ENCODE assay signal across 32 cellular contexts in the genomic region with DNA sequence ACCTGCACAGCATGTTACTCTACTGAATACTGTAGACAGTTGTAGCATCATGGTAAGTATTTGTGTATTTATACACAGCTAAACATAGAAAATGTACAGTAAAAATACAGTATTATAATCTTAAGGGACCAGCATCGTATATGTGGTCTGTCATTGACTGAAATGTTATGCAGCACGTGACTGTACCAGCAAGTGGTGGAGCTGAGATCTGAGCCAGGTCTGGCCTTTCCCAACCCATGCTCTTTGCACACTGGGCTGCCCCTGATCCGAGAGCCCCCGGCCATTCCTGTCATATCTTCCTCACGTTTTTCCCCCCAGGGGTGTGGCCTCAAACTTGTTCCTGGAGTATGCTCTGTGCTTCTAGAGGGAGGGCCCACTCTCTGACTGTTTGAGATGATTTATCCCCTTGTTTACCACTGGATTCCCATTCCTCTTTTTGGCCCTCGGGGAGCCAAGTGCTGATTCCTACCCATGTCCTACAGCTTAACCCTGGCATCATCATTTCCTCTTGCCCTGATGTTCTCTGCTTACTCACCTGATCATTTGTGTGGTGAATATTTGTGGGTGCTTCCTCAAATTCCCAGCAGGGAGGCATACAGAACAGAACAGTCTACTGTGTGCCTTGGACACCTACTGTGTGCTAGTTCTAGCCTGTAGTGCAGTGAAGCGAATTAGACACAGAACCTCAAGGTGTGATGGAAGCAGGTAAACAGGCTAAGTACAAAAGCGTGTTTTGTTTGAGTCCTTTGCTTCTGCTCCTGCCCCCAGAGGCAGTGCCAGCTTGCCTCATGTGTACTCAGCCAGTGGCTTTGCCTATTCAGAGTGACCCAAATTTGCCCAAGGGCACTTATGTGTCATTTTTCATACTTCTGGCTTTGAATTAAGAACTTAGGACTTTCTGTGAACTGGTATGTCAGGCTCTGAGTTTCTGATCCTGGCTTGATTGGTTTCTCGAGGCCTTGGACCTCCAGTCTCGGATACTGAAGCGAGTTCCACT. TPM values are rescaled to one million over a fixed set of nuclear protein-coding genes. Genes with fewer than 3 reads are reported as not detected.
A peak's percentile ranks its signal among the peaks of the same experiment; 100 is the strongest.
DNase-seq lines count a peak whose midpoint lies in the region; ATAC-seq and TF ChIP-seq lines count a peak whose summit lies in the region.
"Had no signal": no experiment of that assay in that cellular context is flagged by ENCODE, and none has a peak within 500 bp of the region (broad histone marks: within the 10 kb centered on the region; RNA-seq: fewer than 3 reads in every experiment).

No MANE protein-coding gene starts in this region.

- in situ Hi-C loops in T47D (cut with HindIII; ENCODE audit: low pct_unique_long_range_greater_than_20kb, low sequenced_read_pairs) = no loop called here

- POLR2A ChIA-PET in MCF 10A (lab: Yijun Ruan, JAX) = interaction anchor here (1.4 kb wide), 1 partner anchor 9 kb away, joined by 3 read pairs; no protein-coding TSS in a partner anchor

- H3K4me3 Mint-ChIP-seq in MCF 10A (ENCODE audit: unreplicated experiment) = no peak overlapping the region
- H3K4me3 Mint-ChIP-seq in memory B cell = no peak overlapping the region
- H3K4me3 Mint-ChIP-seq: activated CD8-positive, alpha-beta T cell treated with anti-CD3 and anti-CD28 coated beads, Interleukin-2, amount 10 ng/mL, durations not matched to agents 7 days and 5 days; CD4-positive, CD25-positive, alpha-beta regulatory T cell; HFFc6; natural killer cell had no signal

- no peaks in the 10 kb centered on the region for H3K9me3 Mint-ChIP-seq in MCF 10A (ENCODE audit: unreplicated experiment)
- H3K9me3 Mint-ChIP-seq in memory B cell = no peaks in the 10 kb centered on the region
- H3K9me3 Mint-ChIP-seq: activated naive CD4-positive, alpha-beta T cell treated with anti-CD3 and anti-CD28 coated beads, Interleukin-2, amount 50 U/mL, for 72 hours; CD4-positive, CD25-positive, alpha-beta regulatory T cell; HFFc6; natural killer cell had no signal

- no peak for TF ChIP-seq CTCF in MCF 10A (IDR thresholded peaks at IDR 0.05; ENCODE audit: unreplicated experiment)
- TF ChIP-seq CTCF in epithelial cell of esophagus (IDR thresholded peaks at IDR 0.05; ENCODE audit: insufficient read depth, low read depth, low read length, missing control alignments) = no peak
- no peak for TF ChIP-seq CTCF in GM20000 (IDR thresholded peaks at IDR 0.05; ENCODE audit: extremely low read depth, missing control alignments)

- no peak for ATAC-seq in memory B cell (ENCODE audit: low read depth)
- ATAC-seq in GM18858 (IDR thresholded peaks at IDR 0.05; ENCODE audit: unreplicated experiment) = no peak
- ATAC-seq: A549; activated CD8-positive, alpha-beta T cell treated with anti-CD3 and anti-CD28 coated beads, Interleukin-2, amount 10 ng/mL, durations not matched to agents 7 days and 5 days; activated naive CD4-positive, alpha-beta T cell treated with anti-CD3 and anti-CD28 coated beads, Interleukin-2, amount 50 U/mL, for 72 hours; mucosa of descending colon; natural killer cell; psoas muscle had no signal

- H3K4me1 Mint-ChIP-seq in MCF 10A (ENCODE audit: insufficient read depth, unreplicated experiment) = no peaks in the 10 kb centered on the region
- H3K4me1 Mint-ChIP-seq in memory B cell = peaks cover 18% of the 10 kb centered on the region

- BruUV-seq in MCF 10A (replicated peaks; lab: Mats Ljungman, UMichigan) = no TSS peak

- H3K27me3 Mint-ChIP-seq in MCF 10A (ENCODE audit: insufficient read depth, unreplicated experiment) = no peaks in the 10 kb centered on the region
- no peaks in the 10 kb centered on the region for H3K27me3 Mint-ChIP-seq in memory B cell
- H3K27me3 Mint-ChIP-seq: CD4-positive, CD25-positive, alpha-beta regulatory T cell had no signal

- CTCF ChIA-PET in MCF 10A (lab: Yijun Ruan, JAX) = interaction anchor here (0.6 to 9.5 kb wide), 4 partner anchors 58 to 172 kb away, joined by 3 to 187 read pairs (median 4); no protein-coding TSS in a partner anchor

- no peak overlapping the region for H3K4me3 ChIP-seq in epithelial cell of esophagus (ENCODE audit: low read length)
- H3K4me3 ChIP-seq: A549, GM23248, mucosa of descending colon, Peyer's patch, psoas muscle, tibial nerve had no signal

- H3K27ac Mint-ChIP-seq in MCF 10A (ENCODE audit: low read depth, unreplicated experiment) = no peak overlapping the region
- H3K27ac Mint-ChIP-seq in memory B cell = peak overlapping the region; percentile 6
- H3K27ac Mint-ChIP-seq: activated CD8-positive, alpha-beta T cell treated with anti-CD3 and anti-CD28 coated beads, Interleukin-2, amount 10 ng/mL, durations not matched to agents 7 days and 5 days; HFFc6; natural killer cell had no signal

- intact Hi-C loops in MCF 10A (cut with micrococcal nuclease) = no loop called here

- DNase-seq in T47D (ENCODE audit: low read depth in 1 of 2, low spot score in 1 of 2) (peak; percentile 47 to 90), MCF 10A (ENCODE audit: unreplicated experiment) (no peak), epithelial cell of esophagus (ENCODE audit: low read depth) (peak; percentile 30), memory B cell (ENCODE audit: low spot score in 2 of 2) (no peak), hepatic stellate cell (ENCODE audit: low spot score) (no peak), GM20000 (ENCODE audit: low spot score) (no peak), NCI-H1105 treated with DMSO at 0.1 percent for 48 hours (lab: John Stamatoyannopoulos, UW) (no peak)
- DNase-seq: activated CD8-positive, alpha-beta T cell treated with anti-CD3 and anti-CD28 coated beads, Interleukin-2, amount 10 ng/mL, durations not matched to agents 7 days and 5 days; activated effector memory CD4-positive, alpha-beta T cell treated with Interleukin-2 at 50 U/mL for 16 hours; amygdala; CD4-positive, CD25-positive, alpha-beta regulatory T cell; DMS79 treated with DMSO at 0.1 percent for 48 hours; GDM1; GM23248; HFFc6; islet precursor cell; KBM-7; mucosa of descending colon; natural killer cell; NCI-H1417 treated with DMSO at 0.1 percent for 48 hours; NCI-H2029 treated with DMSO at 0.1 percent for 48 hours; NCI-H526; occipital lobe; psoas muscle; SHP77 treated with DMSO at 0.1 percent for 48 hours; stimulated activated CD4-positive, alpha-beta T cell treated with anti-CD3 and anti-CD28 coated beads, Interleukin-4, amount 100 ng/mL, for 24 hours; T-helper 2 cell had no signal

- H3K36me3 Mint-ChIP-seq in MCF 10A (ENCODE audit: insufficient read depth, unreplicated experiment) = no peaks in the 10 kb centered on the region
- peaks cover 24% of the 10 kb centered on the region for H3K36me3 Mint-ChIP-seq in memory B cell
- H3K36me3 Mint-ChIP-seq: activated naive CD4-positive, alpha-beta T cell treated with anti-CD3 and anti-CD28 coated beads, Interleukin-2, amount 50 U/mL, for 72 hours; natural killer cell had no signal

RNA-seq across cellular contexts. Expression of gene CSRNP1, which starts 21.0 kb away (rescaled TPM):
- total RNA-seq in MCF 10A (2022) = 11.9 and 14.3 TPM in 2 replicates

RNA-seq across cellular contexts. Expression of gene TTC21A, which starts 24.9 kb away (rescaled TPM):
- 2.1 and 5.4 TPM in 2 replicates for total RNA-seq in MCF 10A (2022)

RNA-seq across cellular contexts. Expression of gene GORASP1, which starts 25.0 kb away (rescaled TPM):
- total RNA-seq in MCF 10A (2022) = 34.4 and 40.7 TPM in 2 replicates

Comparison
In these comparisons a context has a peak if more than half of its experiments do, and no peak if none do; other contexts are left out.
1. DNase-seq: peak in T47D (2 of 2) and epithelial cell of esophagus (single experiment); none in MCF 10A (single experiment), memory B cell (0 of 2), hepatic stellate cell (single experiment), GM20000 (single experiment) and NCI-H1105 treated with DMSO at 0.1 percent for 48 hours (single experiment).